Comparison of ENCODE assay signal across 1 cellular context in the genomic region with DNA sequence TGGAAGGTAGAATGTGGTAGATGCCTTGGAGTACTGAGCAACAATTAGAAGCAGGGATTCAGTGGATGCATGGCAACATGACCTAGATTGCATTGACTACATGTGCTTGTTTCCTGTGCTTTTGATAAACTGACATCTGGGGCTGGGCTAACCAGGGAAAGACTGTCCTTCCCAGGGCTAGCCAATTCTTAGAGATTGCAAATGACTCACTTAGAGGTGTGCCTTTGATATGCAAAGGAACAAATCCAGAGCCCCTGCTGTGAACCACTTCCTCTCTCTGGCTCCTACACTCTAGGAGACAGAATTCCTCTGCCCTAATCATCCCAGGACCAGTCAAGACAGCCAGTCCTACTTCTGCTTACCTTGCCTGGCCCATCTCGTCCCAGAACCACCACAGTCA.
TF ChIP-seq lines count a peak whose summit lies in the region.

No MANE protein-coding gene starts in this region.

TF ChIP-seq in HCT116, 20 proteins besides CTCF, POLR2A, EP300 and RAD21 (continued from another document):
- TF ChIP-seq, protein P1, sequence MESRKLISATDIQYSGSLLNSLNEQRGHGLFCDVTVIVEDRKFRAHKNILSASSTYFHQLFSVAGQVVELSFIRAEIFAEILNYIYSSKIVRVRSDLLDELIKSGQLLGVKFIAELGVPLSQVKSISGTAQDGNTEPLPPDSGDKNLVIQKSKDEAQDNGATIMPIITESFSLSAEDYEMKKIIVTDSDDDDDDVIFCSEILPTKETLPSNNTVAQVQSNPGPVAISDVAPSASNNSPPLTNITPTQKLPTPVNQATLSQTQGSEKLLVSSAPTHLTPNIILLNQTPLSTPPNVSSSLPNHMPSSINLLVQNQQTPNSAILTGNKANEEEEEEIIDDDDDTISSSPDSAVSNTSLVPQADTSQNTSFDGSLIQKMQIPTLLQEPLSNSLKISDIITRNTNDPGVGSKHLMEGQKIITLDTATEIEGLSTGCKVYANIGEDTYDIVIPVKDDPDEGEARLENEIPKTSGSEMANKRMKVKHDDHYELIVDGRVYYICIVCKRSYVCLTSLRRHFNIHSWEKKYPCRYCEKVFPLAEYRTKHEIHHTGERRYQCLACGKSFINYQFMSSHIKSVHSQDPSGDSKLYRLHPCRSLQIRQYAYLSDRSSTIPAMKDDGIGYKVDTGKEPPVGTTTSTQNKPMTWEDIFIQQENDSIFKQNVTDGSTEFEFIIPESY (IDR thresholded peaks at IDR 0.05; ENCODE audit: extremely low read depth, insufficient replicate concordance, low read length), result no peak
- TF ChIP-seq YY1 (IDR thresholded peaks at IDR 0.05; ENCODE audit: extremely low read depth, insufficient replicate concordance, low read depth, low read length) (no peak), CBX3 (IDR thresholded peaks at IDR 0.05; ENCODE audit: low read depth) (peak; percentile 37; the same call in 1 of the 2 replicates), EGR1 (IDR thresholded peaks at IDR 0.05; ENCODE audit: low read depth) (no peak), ZFX (IDR thresholded peaks at IDR 0.05) (no peak), CEBPB (IDR thresholded peaks at IDR 0.05; ENCODE audit: low read depth) (no peak), ELF1 (IDR thresholded peaks at IDR 0.05; ENCODE audit: borderline replicate concordance, low read depth) (no peak), JUND (IDR thresholded peaks at IDR 0.05) (peak; percentile 60)
